Comparison of ENCODE assay signal across 23 cellular contexts in the genomic region with DNA sequence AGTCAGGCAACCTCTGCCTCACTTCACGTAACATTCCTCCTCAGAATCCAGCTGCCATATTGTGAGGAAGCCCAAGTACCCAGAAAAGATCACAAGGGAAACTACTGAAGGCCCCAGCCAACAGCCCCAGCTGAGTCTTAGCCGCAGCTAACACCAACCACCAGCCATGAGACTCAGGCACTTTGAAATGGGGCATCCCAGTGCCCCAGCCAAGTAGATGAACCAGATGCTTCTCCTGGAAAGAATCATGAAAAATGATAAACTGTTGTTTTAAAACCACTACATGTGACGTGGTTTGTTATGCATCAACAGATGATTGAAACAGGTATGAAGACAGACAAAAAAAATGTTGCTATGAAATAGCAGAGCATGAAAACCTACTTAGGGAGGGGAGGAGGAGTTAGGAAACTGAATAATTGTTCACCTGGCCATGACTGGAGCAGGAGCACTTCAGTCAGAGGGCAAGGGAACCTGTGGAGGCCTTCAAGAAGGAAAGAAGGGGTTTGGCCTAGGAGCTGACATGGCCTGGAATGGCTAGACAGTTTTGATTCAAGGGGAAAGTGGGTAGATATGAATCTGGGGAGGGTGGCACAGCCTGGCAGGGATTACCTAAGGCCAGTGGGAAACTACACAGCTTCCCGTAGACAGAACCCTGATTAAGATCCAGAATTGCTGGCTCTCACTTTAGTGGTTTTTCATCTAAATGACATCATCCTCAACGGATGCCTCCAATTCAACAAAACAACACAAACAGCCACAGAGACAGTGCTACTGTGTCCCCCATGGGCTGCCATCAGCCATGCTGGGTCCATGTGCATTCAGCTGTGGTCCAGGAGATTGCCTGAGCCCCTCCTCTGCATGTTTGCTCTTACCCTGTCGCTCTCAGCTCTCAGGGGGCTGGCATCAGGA.
"Had no signal": no experiment of that assay in that cellular context is flagged by ENCODE, and none has a peak within 500 bp of the region (broad histone marks: within the 10 kb centered on the region; RNA-seq: fewer than 3 reads in every experiment).

No MANE protein-coding gene starts in this region.

- H3K4me1 Mint-ChIP-seq: activated naive CD8-positive, alpha-beta T cell treated with anti-CD3 and anti-CD28 coated beads, Interleukin-2, amount 10 ng/mL, durations not matched to agents 7 days and 5 days; mesothelial cell of epicardium; naive B cell; nephron progenitor cell; stimulated activated memory B cell treated with anti-CD40 and anti-IgM and Interleukin-4, amounts not matched to agents 10 μg/mL and 1 μg/mL and 100 μg/mL, for 72 hours had no signal

- H3K36me3 Mint-ChIP-seq: activated naive CD4-positive, alpha-beta T cell treated with anti-CD3 and anti-CD28 coated beads, Interleukin-2, amount 10 ng/mL, durations not matched to agents 7 days and 5 days; mesothelial cell of epicardium had no signal

- H3K27me3 Mint-ChIP-seq: progenitor cell of endocrine pancreas had no signal

- H3K4me3 Mint-ChIP-seq: activated CD4-positive, alpha-beta T cell treated with anti-CD3 and anti-CD28 coated beads, Interleukin-2, amount 10 ng/mL, durations not matched to agents 7 days and 5 days; activated naive CD4-positive, alpha-beta T cell treated with anti-CD3 and anti-CD28 coated beads, Interleukin-2, amount 10 ng/mL, durations not matched to agents 7 days and 5 days; activated naive CD8-positive, alpha-beta T cell treated with anti-CD3 and anti-CD28 coated beads, Interleukin-2, amount 10 ng/mL, durations not matched to agents 7 days and 5 days; effector memory CD8-positive, alpha-beta T cell; mesothelial cell of epicardium; naive B cell; nephron progenitor cell; stimulated activated memory B cell treated with anti-CD40 and anti-IgM and Interleukin-4, amounts not matched to agents 10 μg/mL and 1 μg/mL and 100 μg/mL, for 72 hours had no signal

- H3K27ac Mint-ChIP-seq: activated CD4-positive, alpha-beta T cell treated with anti-CD3 and anti-CD28 coated beads, Interleukin-2, amount 10 ng/mL, durations not matched to agents 7 days and 5 days; activated naive CD4-positive, alpha-beta T cell treated with anti-CD3 and anti-CD28 coated beads, Interleukin-2, amount 10 ng/mL, durations not matched to agents 7 days and 5 days; activated naive CD8-positive, alpha-beta T cell treated with anti-CD3 and anti-CD28 coated beads, Interleukin-2, amount 10 ng/mL, durations not matched to agents 7 days and 5 days; effector memory CD8-positive, alpha-beta T cell; mesothelial cell of epicardium; naive B cell; nephron progenitor cell; progenitor cell of endocrine pancreas; stimulated activated memory B cell treated with anti-CD40 and anti-IgM and Interleukin-4, amounts not matched to agents 10 μg/mL and 1 μg/mL and 100 μg/mL, for 72 hours had no signal

- ATAC-seq: effector memory CD8-positive, alpha-beta T cell; gastroesophageal sphincter; left ventricle myocardium superior; stimulated activated memory B cell treated with anti-CD40 and anti-IgM and Interleukin-4, amounts not matched to agents 10 μg/mL and 1 μg/mL and 100 μg/mL, for 72 hours had no signal

- DNase-seq: activated CD4-positive, alpha-beta T cell treated with anti-CD3 and anti-CD28 coated beads, Interleukin-2, amount 10 ng/mL, durations not matched to agents 7 days and 5 days; activated gamma-delta T cell; activated naive CD4-positive, alpha-beta T cell treated with anti-CD3 and anti-CD28 coated beads, Interleukin-2, amount 10 ng/mL, durations not matched to agents 7 days and 5 days; activated naive CD8-positive, alpha-beta T cell treated with anti-CD3 and anti-CD28 coated beads, Interleukin-2, amount 10 ng/mL, durations not matched to agents 7 days and 5 days; activated T-cell treated with anti-CD3 and anti-CD28 coated beads, Interleukin-2, amount 50 U/mL, for 48 hours; amniotic stem cell; caudate nucleus; cortex of kidney; effector memory CD8-positive, alpha-beta T cell; erythroblast; islet precursor cell; left ventricle myocardium superior; mammary epithelial cell; naive B cell; nephron progenitor cell; ovary; sigmoid colon; small intestine; stimulated activated CD4-positive, alpha-beta T cell treated with anti-CD3 and anti-CD28 coated beads, Interleukin-4, amount 100 ng/mL, for 24 hours had no signal
